In the genomic region with DNA sequence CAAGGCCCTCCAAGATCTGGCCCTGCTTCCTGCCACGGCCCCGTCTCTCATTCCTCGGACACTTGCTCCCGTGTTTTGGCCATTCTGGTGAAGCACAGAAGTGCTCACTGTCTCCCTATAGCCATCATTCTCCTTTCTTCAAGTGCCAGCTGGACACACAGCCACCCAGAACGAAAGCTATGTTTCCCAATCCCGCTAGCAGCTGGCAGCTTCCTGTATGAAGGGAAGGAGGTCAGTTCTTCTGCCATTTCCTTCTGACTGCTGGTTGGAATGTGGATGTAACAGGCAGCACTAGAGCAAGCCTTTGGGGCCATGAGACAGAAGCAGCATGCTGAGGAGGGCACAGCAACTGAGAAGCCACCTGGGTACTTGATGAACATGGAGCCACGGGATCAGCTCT, we compare ENCODE assay signal across 10 cellular contexts.
DNase-seq lines count a peak whose midpoint lies in the region; ATAC-seq lines count a peak whose summit lies in the region.
"Had no signal": no experiment of that assay in that cellular context is flagged by ENCODE, and none has a peak within 500 bp of the region (broad histone marks: within the 10 kb centered on the region; RNA-seq: fewer than 3 reads in every experiment).

No MANE protein-coding gene starts in this region.

- no peaks in the 10 kb centered on the region for H3K9me3 ChIP-seq in subcutaneous abdominal adipose tissue (ENCODE audit: control insufficient read depth in 5 of 5, low read length in 5 of 5)

- peaks cover 10% of the 10 kb centered on the region for H3K9me3 Mint-ChIP-seq in activated CD4-positive, alpha-beta T cell treated with anti-CD3 and anti-CD28 coated beads, Interleukin-2, amount 10 ng/mL, durations not matched to agents 24 days and 14 days
- no peaks in the 10 kb centered on the region for H3K9me3 Mint-ChIP-seq in activated CD4-positive, alpha-beta memory T cell treated with anti-CD3 and anti-CD28 coated beads for 36 hours

- POLR2A ChIA-PET in activated CD4-positive, alpha-beta memory T cell treated with anti-CD3 and anti-CD28 coated beads for 36 hours (lab: Charles Lee): interaction anchor here (0.6 to 1.0 kb wide), 2 partner anchors 74 to 246 kb away, joined by 3 to 4 read pairs; no protein-coding TSS in a partner anchor

- no peak overlapping the region for H3K9ac ChIP-seq in subcutaneous abdominal adipose tissue (ENCODE audit: low read length in 5 of 5)

- peak; percentile 64 for DNase-seq in activated CD4-positive, alpha-beta T cell treated with anti-CD3 and anti-CD28 coated beads, Interleukin-2, amount 10 ng/mL, durations not matched to agents 24 days and 14 days
- DNase-seq in activated CD4-positive, alpha-beta T cell treated with anti-CD3 and anti-CD28 coated beads for 48 hours: no peak
- DNase-seq in activated CD4-positive, alpha-beta memory T cell treated with anti-CD3 and anti-CD28 coated beads for 36 hours: no peak
- DNase-seq in left cardiac atrium (peak; percentile 34), cerebellum (ENCODE audit: low spot score) (no peak), dermis blood vessel endothelial cell (no peak)
- DNase-seq: caudate nucleus, NCI-H1105 treated with DMSO at 0.1 percent for 48 hours had no signal

- no peaks in the 10 kb centered on the region for H3K27me3 ChIP-seq in subcutaneous abdominal adipose tissue (ENCODE audit: control insufficient read depth in 5 of 5, insufficient read depth in 4 of 5, low read length in 5 of 5)

- H3K36me3 ChIP-seq in subcutaneous abdominal adipose tissue (ENCODE audit: control insufficient read depth in 5 of 5, insufficient read depth in 5 of 5, low read length in 5 of 5): no peaks in the 10 kb centered on the region

- H3K4me1 Mint-ChIP-seq in activated CD4-positive, alpha-beta T cell treated with anti-CD3 and anti-CD28 coated beads, Interleukin-2, amount 10 ng/mL, durations not matched to agents 24 days and 14 days: peaks cover 51% of the 10 kb centered on the region
- H3K4me1 Mint-ChIP-seq in activated CD4-positive, alpha-beta memory T cell treated with anti-CD3 and anti-CD28 coated beads for 36 hours (ENCODE audit: low read depth): peaks cover 38% of the 10 kb centered on the region

- intact Hi-C loops in activated CD4-positive, alpha-beta T cell treated with anti-CD3 and anti-CD28 coated beads, Interleukin-2, amount 10 ng/mL, durations not matched to agents 24 days and 14 days (cut with micrococcal nuclease): loop anchor here (5.0 kb wide), 5 partner anchors 106 to 669 kb away; a partner anchor contains a TSS
- intact Hi-C loops in activated CD4-positive, alpha-beta memory T cell treated with anti-CD3 and anti-CD28 coated beads for 36 hours (cut with micrococcal nuclease): loop anchor here (5.0 to 10.0 kb wide), 4 partner anchors 124 to 782 kb away; a partner anchor contains a TSS
- intact Hi-C loops in left cardiac atrium (cut with DNase I): no loop called here

- H3K36me3 Mint-ChIP-seq in activated CD4-positive, alpha-beta T cell treated with anti-CD3 and anti-CD28 coated beads, Interleukin-2, amount 10 ng/mL, durations not matched to agents 24 days and 14 days (ENCODE audit: low read depth): peaks cover 10% of the 10 kb centered on the region
- H3K36me3 Mint-ChIP-seq in activated CD4-positive, alpha-beta memory T cell treated with anti-CD3 and anti-CD28 coated beads for 36 hours: peaks cover 2% of the 10 kb centered on the region

- H3K4me1 ChIP-seq in subcutaneous abdominal adipose tissue (ENCODE audit: control insufficient read depth in 5 of 5, insufficient read depth in 5 of 5, low read length in 5 of 5): peaks cover 12 to 85% (median 74%) of the 10 kb centered on the region in 5 donors

- H3K27ac ChIP-seq in subcutaneous abdominal adipose tissue (ENCODE audit: low read depth, low read length): peak overlapping the region; percentile 52

- peaks cover 15% of the 10 kb centered on the region for H3K27me3 Mint-ChIP-seq in activated CD4-positive, alpha-beta T cell treated with anti-CD3 and anti-CD28 coated beads, Interleukin-2, amount 10 ng/mL, durations not matched to agents 24 days and 14 days
- peaks cover 3% of the 10 kb centered on the region for H3K27me3 Mint-ChIP-seq in activated CD4-positive, alpha-beta memory T cell treated with anti-CD3 and anti-CD28 coated beads for 36 hours

- H3K27ac Mint-ChIP-seq in activated CD4-positive, alpha-beta T cell treated with anti-CD3 and anti-CD28 coated beads, Interleukin-2, amount 10 ng/mL, durations not matched to agents 24 days and 14 days: peak overlapping the region; percentile 95
- H3K27ac Mint-ChIP-seq in activated CD4-positive, alpha-beta memory T cell treated with anti-CD3 and anti-CD28 coated beads for 36 hours: peak overlapping the region; percentile 13

- ATAC-seq in left cardiac atrium (peak in 1 of 2 donors; percentile 21), HG03521 (IDR thresholded peaks at IDR 0.05; ENCODE audit: unreplicated experiment) (no peak)

- peak overlapping the region; percentile 42 for H3K4me3 Mint-ChIP-seq in activated CD4-positive, alpha-beta T cell treated with anti-CD3 and anti-CD28 coated beads, Interleukin-2, amount 10 ng/mL, durations not matched to agents 24 days and 14 days
- no peak overlapping the region for H3K4me3 Mint-ChIP-seq in activated CD4-positive, alpha-beta memory T cell treated with anti-CD3 and anti-CD28 coated beads for 36 hours

- H3K4me3 ChIP-seq in subcutaneous abdominal adipose tissue (ENCODE audit: low read depth in 1 of 5, low read length in 5 of 5): no peak overlapping the region

- CTCF ChIA-PET in activated CD4-positive, alpha-beta memory T cell treated with anti-CD3 and anti-CD28 coated beads for 36 hours (lab: Charles Lee): interaction anchor here (1.0 to 1.5 kb wide), 2 partner anchors 49 to 289 kb away, joined by 4 to 5 read pairs; no protein-coding TSS in a partner anchor

Comparison
In these comparisons a context has a peak if more than half of its experiments do, and no peak if none do; other contexts are left out.
1. DNase-seq: peak in activated CD4-positive, alpha-beta T cell treated with anti-CD3 and anti-CD28 coated beads, Interleukin-2, amount 10 ng/mL, durations not matched to agents 24 days and 14 days (single experiment) and left cardiac atrium (single experiment); none in activated CD4-positive, alpha-beta T cell treated with anti-CD3 and anti-CD28 coated beads for 48 hours (single experiment), activated CD4-positive, alpha-beta memory T cell treated with anti-CD3 and anti-CD28 coated beads for 36 hours (single experiment), cerebellum (single experiment) and dermis blood vessel endothelial cell (single experiment).
2. intact Hi-C loops: an anchor here in activated CD4-positive, alpha-beta T cell treated with anti-CD3 and anti-CD28 coated beads, Interleukin-2, amount 10 ng/mL, durations not matched to agents 24 days and 14 days (5.0 kb wide) and activated CD4-positive, alpha-beta memory T cell treated with anti-CD3 and anti-CD28 coated beads for 36 hours (5.0 to 10.0 kb wide); none called in left cardiac atrium.